Comparison of ENCODE assay signal across 24 cellular contexts in the genomic region with DNA sequence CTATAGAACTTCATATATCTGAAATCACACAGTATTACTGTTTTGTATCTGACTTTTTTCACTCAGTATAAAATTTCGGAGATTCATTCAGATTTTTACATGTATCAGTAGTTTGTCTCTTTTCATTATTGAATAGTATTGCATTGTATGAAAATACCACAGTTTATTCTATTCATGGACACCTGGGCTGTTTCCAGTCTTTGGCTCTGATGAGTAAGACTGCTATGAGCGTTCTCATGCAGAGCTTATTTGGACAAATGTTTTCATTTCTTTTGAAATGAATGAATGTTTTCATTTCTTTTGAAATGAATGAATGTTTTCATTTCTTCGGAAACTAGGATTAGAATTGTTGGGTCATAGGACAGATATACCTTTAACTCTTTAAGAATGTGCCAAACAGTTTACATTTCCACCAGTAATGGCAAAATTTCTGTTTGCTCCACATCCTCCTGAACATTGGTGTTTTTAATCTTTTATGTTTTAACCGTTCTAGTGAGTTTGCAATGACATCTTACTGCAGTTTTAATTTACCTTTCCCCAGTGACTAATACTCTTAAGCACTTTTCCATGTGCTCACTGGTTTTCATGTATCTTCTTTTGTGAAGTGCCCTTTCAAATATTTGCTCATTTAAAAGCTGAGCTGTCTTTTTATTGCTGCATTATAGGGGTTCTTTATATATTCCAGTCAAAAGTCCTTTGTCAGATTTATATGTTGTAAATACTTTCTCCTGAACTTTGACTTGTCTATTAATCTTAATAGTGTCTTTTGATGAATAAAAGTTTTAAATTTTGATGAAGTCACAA. TPM values are rescaled to one million over a fixed set of nuclear protein-coding genes. Genes with fewer than 3 reads are reported as not detected.
DNase-seq lines count a peak whose midpoint lies in the region; ATAC-seq and TF ChIP-seq lines count a peak whose summit lies in the region.
"Had no signal": no experiment of that assay in that cellular context is flagged by ENCODE, and none has a peak within 500 bp of the region (broad histone marks: within the 10 kb centered on the region; RNA-seq: fewer than 3 reads in every experiment).

No MANE protein-coding gene starts in this region.

- H3K36me3 ChIP-seq in IMR-90 (ENCODE audit: control insufficient read depth, insufficient read depth, low read length) = no peaks in the 10 kb centered on the region
- H3K36me3 ChIP-seq: BLaER1, HAP-1 had no signal

- no peaks in the 10 kb centered on the region for H3K9me3 ChIP-seq in IMR-90 (ENCODE audit: control insufficient read depth, insufficient read depth, low read length)
- H3K9me3 ChIP-seq: BLaER1, Caco-2, HAP-1 had no signal

- H3K4me1 ChIP-seq in IMR-90 (ENCODE audit: control insufficient read depth, insufficient read depth, low read length) = no peaks in the 10 kb centered on the region
- H3K4me1 ChIP-seq: BLaER1, Caco-2, HAP-1 had no signal

- H4K91ac ChIP-seq in IMR-90 (ENCODE audit: insufficient read depth, low read depth, low read length) = no peak overlapping the region

- no peak overlapping the region for H3K14ac ChIP-seq in IMR-90 (replicated peaks; ENCODE audit: low read depth, low read length)

- no peaks in the 10 kb centered on the region for H3K9me3 Mint-ChIP-seq in glutamatergic neuron (ENCODE audit: unreplicated experiment)
- H3K9me3 Mint-ChIP-seq: CD4-positive, alpha-beta T cell; GM23338 had no signal

- no peaks in the 10 kb centered on the region for H3K79me1 ChIP-seq in IMR-90 (ENCODE audit: low read depth in 1 of 2, low read length in 2 of 2)

- DNase-seq in COLO829 (ENCODE audit: low spot score) = peak; percentile 28
- DNase-seq in IMR-90 = peak; percentile 7
- DNase-seq in astrocyte of the hippocampus (ENCODE audit: low read depth, low spot score) = peak; percentile 22
- peak; percentile 20 for DNase-seq in fibroblast of the aortic adventitia (ENCODE audit: low read depth)
- DNase-seq in G401 (ENCODE audit: low spot score) = no peak
- no peak for DNase-seq in middle frontal gyrus (ENCODE audit: extremely low spot score, low spot score)
- DNase-seq in NCI-H510A (lab: John Stamatoyannopoulos, UW) = no peak
- no peak for DNase-seq in glutamatergic neuron
- DNase-seq: ACHN; Caco-2; CD4-positive, alpha-beta T cell; DND-41; KBM-7; NCI-H1092 treated with DMSO at 0.1 percent for 48 hours; NCI-H1436 treated with DMSO at 0.1 percent for 48 hours; NCI-H2029; NCI-H226; NCI-H524; NCI-H82; OCI-M1; Right ventricle myocardium superior had no signal

- in situ Hi-C loops in IMR-90 (cut with MboI; ENCODE audit: low sequenced_read_pairs) (no loop called here), G401 (cut with HindIII; ENCODE audit: low sequenced_read_pairs) (no loop called here)

- ATAC-seq in IMR-90 (ENCODE audit: low read depth) = no peak
- ATAC-seq: GM23338 had no signal

- H4K5ac ChIP-seq in IMR-90 (ENCODE audit: low read depth, low read length) = no peak overlapping the region

- no peak for TF ChIP-seq RAD21 in IMR-90 (IDR thresholded peaks at IDR 0.05; ENCODE audit: low read length)

- intact Hi-C loops in IMR-90 (cut with micrococcal nuclease) = no loop called here

- H2BK120ac ChIP-seq in IMR-90 (ENCODE audit: low read depth, low read length) = no peak overlapping the region

- no peaks in the 10 kb centered on the region for H3K4me1 Mint-ChIP-seq in glutamatergic neuron (ENCODE audit: low read depth, unreplicated experiment)
- H3K4me1 Mint-ChIP-seq: GM23338 had no signal

- no peak overlapping the region for H3K9ac ChIP-seq in IMR-90 (ENCODE audit: low read depth, low read length)
- H3K9ac ChIP-seq: BLaER1 had no signal

- no peak overlapping the region for H2AK9ac ChIP-seq in IMR-90 (replicated peaks; ENCODE audit: low read depth, low read length, poor library complexity)

- peaks cover 7% of the 10 kb centered on the region for H3K27me3 ChIP-seq in IMR-90 (ENCODE audit: control insufficient read depth, insufficient read depth, low read length)
- H3K27me3 ChIP-seq: BLaER1 had no signal

- H3K4ac ChIP-seq in IMR-90 (ENCODE audit: low read depth, low read length) = no peak overlapping the region

- H3K27ac ChIP-seq in IMR-90 (ENCODE audit: insufficient read depth, low read length) = no peak overlapping the region
- H3K27ac ChIP-seq: BLaER1 had no signal

- H3K23ac ChIP-seq in IMR-90 (ENCODE audit: low read depth, low read length) = no peak overlapping the region

- no peaks in the 10 kb centered on the region for H4K20me1 ChIP-seq in IMR-90 (ENCODE audit: insufficient read depth, low read length)
- H4K20me1 ChIP-seq: BLaER1 had no signal

- H2AFZ ChIP-seq in IMR-90 (replicated peaks; ENCODE audit: low read length, poor library complexity) = no peak overlapping the region
- H2AFZ ChIP-seq: GM23338 had no signal

- no peak for TF ChIP-seq POLR2A in IMR-90 (IDR thresholded peaks at IDR 0.05; ENCODE audit: low read depth, low read length)

- H3K4me3 ChIP-seq in IMR-90 (ENCODE audit: insufficient read depth, low read depth, low read length) = no peak overlapping the region
- H3K4me3 ChIP-seq in fibroblast of the aortic adventitia (ENCODE audit: low read depth, low read length) = no peak overlapping the region
- H3K4me3 ChIP-seq: BLaER1, GM23338, HAP-1 had no signal

- WGBS in IMR-90 (ENCODE audit: extremely low coverage in 2 of 2, insufficient read length in 1 of 2), 2 experiments = no CpG with 5 or more reads among the region's 4 CpGs

- no peak overlapping the region for H3K56ac ChIP-seq in IMR-90 (ENCODE audit: extremely low read depth, insufficient read depth, low read length)

- H2BK5ac ChIP-seq in IMR-90 (ENCODE audit: low read depth, low read length, poor library complexity, severe bottlenecking) = no peak overlapping the region

- no peak overlapping the region for H2AK5ac ChIP-seq in IMR-90 (ENCODE audit: low read depth, low read length)

- H2BK20ac ChIP-seq in IMR-90 (ENCODE audit: low read depth, low read length) = no peak overlapping the region

- no peak overlapping the region for H3K4me3 Mint-ChIP-seq in glutamatergic neuron (ENCODE audit: unreplicated experiment)
- H3K4me3 Mint-ChIP-seq: CD4-positive, alpha-beta T cell; GM23338 had no signal

- no peaks in the 10 kb centered on the region for H3K9me1 ChIP-seq in IMR-90 (ENCODE audit: insufficient read depth, low read length)

- H3K27me3 Mint-ChIP-seq in glutamatergic neuron (ENCODE audit: unreplicated experiment) = no peaks in the 10 kb centered on the region
- H3K27me3 Mint-ChIP-seq: CD4-positive, alpha-beta T cell had no signal

- H3K4me2 ChIP-seq in IMR-90 (ENCODE audit: low read depth, low read length) = no peak overlapping the region
- H3K4me2 ChIP-seq: BLaER1, GM23338 had no signal

- POLR2A ChIA-PET in IMR-90 (lab: Charles Lee; ENCODE audit: unreplicated experiment) = no interaction called here

- no peak overlapping the region for H3K18ac ChIP-seq in IMR-90 (ENCODE audit: low read depth, low read length)

- no peak overlapping the region for H2BK15ac ChIP-seq in IMR-90 (ENCODE audit: low read depth, low read length)

- CTCF ChIA-PET in IMR-90 (lab: Yijun Ruan, JAX) = no interaction called here

- H3K27ac Mint-ChIP-seq in glutamatergic neuron (ENCODE audit: unreplicated experiment) = no peak overlapping the region
- H3K27ac Mint-ChIP-seq: CD4-positive, alpha-beta T cell; GM23338 had no signal

- dilution Hi-C loops in IMR-90 (cut with HindIII; ENCODE audit: low sequenced_read_pairs, unreplicated experiment) = no loop called here

- H3K36me3 Mint-ChIP-seq in glutamatergic neuron (ENCODE audit: unreplicated experiment) = no peaks in the 10 kb centered on the region

- no peak overlapping the region for H4K8ac ChIP-seq in IMR-90 (ENCODE audit: low read depth in 2 of 2, low read length in 2 of 2)

- no TSS peak for BruUV-seq in IMR-90 (replicated peaks; lab: Mats Ljungman, UMichigan)

- TF ChIP-seq CTCF in IMR-90 (conservative IDR thresholded peaks at IDR 0.05; ENCODE audit: low read depth, low read length) (no peak), fibroblast of the aortic adventitia (IDR thresholded peaks at IDR 0.05; ENCODE audit: insufficient read depth, low read length) (no peak), glutamatergic neuron (IDR thresholded peaks at IDR 0.05; ENCODE audit: partially characterized antibody, unreplicated experiment) (no peak)

TF ChIP-seq in IMR-90, 13 proteins besides CTCF, POLR2A, EP300 and RAD21 (continues in another document):
- TF ChIP-seq MAZ (IDR thresholded peaks at IDR 0.05; ENCODE audit: borderline replicate concordance, low read depth, low read length) = no peak
- no peak for TF ChIP-seq MXI1 (IDR thresholded peaks at IDR 0.05; ENCODE audit: borderline replicate concordance, low read depth, low read length)
- no peak for TF ChIP-seq CHD1 (IDR thresholded peaks at IDR 0.05; ENCODE audit: low read depth, low read length)
- TF ChIP-seq RCOR1 (IDR thresholded peaks at IDR 0.05; ENCODE audit: insufficient replicate concordance, low read length) = no peak
- no peak for TF ChIP-seq BHLHE40 (IDR thresholded peaks at IDR 0.05; ENCODE audit: low read depth, low read length)
- TF ChIP-seq SMC3 (IDR thresholded peaks at IDR 0.05; ENCODE audit: low read depth, low read length) = no peak
- TF ChIP-seq, protein P1, sequence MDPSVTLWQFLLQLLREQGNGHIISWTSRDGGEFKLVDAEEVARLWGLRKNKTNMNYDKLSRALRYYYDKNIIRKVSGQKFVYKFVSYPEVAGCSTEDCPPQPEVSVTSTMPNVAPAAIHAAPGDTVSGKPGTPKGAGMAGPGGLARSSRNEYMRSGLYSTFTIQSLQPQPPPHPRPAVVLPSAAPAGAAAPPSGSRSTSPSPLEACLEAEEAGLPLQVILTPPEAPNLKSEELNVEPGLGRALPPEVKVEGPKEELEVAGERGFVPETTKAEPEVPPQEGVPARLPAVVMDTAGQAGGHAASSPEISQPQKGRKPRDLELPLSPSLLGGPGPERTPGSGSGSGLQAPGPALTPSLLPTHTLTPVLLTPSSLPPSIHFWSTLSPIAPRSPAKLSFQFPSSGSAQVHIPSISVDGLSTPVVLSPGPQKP (IDR thresholded peaks at IDR 0.05; ENCODE audit: borderline replicate concordance, low read depth, low read length) = no peak
- TF ChIP-seq RFX5 (IDR thresholded peaks at IDR 0.05; ENCODE audit: low read depth, low read length) = no peak
- TF ChIP-seq, protein P2, sequence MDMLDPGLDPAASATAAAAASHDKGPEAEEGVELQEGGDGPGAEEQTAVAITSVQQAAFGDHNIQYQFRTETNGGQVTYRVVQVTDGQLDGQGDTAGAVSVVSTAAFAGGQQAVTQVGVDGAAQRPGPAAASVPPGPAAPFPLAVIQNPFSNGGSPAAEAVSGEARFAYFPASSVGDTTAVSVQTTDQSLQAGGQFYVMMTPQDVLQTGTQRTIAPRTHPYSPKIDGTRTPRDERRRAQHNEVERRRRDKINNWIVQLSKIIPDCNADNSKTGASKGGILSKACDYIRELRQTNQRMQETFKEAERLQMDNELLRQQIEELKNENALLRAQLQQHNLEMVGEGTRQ (IDR thresholded peaks at IDR 0.05; ENCODE audit: low read depth, low read length) = no peak

RNA-seq across cellular contexts. Expression of a gene that starts 50.0 kb away (rescaled TPM):
- total RNA-seq in IMR-90 (2012; rRNA removed) = 42.3 and 50.5 TPM in 2 replicates
- polyA plus RNA-seq in IMR-90 (2012; rRNA removed) = 29.7 and 32.1 TPM in 2 replicates
- polyA plus RNA-seq in IMR-90 (2012; cell fraction: cytosol; rRNA removed) = 9.0 and 11.1 TPM in 2 replicates
- 13.4 and 51.1 TPM in 2 replicates for polyA plus RNA-seq in IMR-90 (2012; cell fraction: nucleus; rRNA removed; ENCODE audit: low replicate concordance)
- total RNA-seq in fibroblast of the aortic adventitia (ENCODE audit: low replicate concordance) = 38.9 and 95.1 TPM in 2 replicates
- 6.6 and 12.2 TPM in 2 replicates for total RNA-seq in G401 (2014; rRNA removed; shearing (Covaris generic))
- total RNA-seq in glutamatergic neuron (ENCODE audit: unreplicated experiment) = 97.2 TPM

Comparison
In these comparisons a context has a peak if more than half of its experiments do, and no peak if none do; other contexts are left out.
1. DNase-seq: peak in COLO829 (single experiment), IMR-90 (single experiment), astrocyte of the hippocampus (single experiment) and fibroblast of the aortic adventitia (single experiment); none in G401 (single experiment), middle frontal gyrus (single experiment), NCI-H510A (single experiment) and glutamatergic neuron (single experiment).